In the genomic region with DNA sequence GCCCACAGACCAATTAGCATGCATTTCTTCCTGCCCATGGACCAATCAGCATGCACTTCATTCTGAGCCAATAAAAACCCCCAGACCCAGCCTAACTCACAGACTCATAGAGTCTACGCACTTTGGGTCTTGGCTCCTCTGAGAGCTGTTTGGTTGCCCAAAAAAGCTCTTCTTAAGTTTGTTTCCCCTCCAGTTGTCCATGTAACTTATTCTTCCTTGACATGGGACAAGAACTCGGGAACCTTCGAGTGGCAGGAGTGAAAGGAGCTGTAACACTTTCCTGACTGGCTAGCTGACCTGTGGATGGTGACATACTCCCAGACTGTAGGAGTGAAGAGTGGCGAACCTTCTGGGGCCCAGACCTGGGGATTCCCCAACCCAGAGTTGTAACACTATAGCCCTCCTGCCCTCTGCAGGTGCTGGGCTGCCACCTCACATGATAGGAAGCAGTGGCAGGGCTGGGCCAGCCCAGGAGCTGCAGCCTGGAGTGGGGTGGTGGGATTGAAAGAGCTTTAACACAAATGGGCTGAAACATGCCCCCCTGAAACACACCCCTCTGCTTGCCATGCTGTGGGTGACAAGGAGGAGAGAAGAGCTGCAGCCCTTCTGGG, we compare ENCODE assay signal across 1 cellular context.
TF ChIP-seq lines count a peak whose summit lies in the region.

No MANE protein-coding gene starts in this region.

TF ChIP-seq in H1, 55 proteins besides CTCF, POLR2A, EP300 and RAD21:
- TF ChIP-seq TAF1 (IDR thresholded peaks at IDR 0.05; ENCODE audit: low read depth, low read length): 0 out of 2 replicates have a peak, but pooled peaks have one; percentile 34
- TF ChIP-seq SIRT6 (IDR thresholded peaks at IDR 0.05; ENCODE audit: low read length): no peak
- no peak for TF ChIP-seq SAP30 (IDR thresholded peaks at IDR 0.05; ENCODE audit: insufficient read depth, insufficient replicate concordance, low read length)
- peak; percentile 47 for TF ChIP-seq ASH2L (IDR thresholded peaks at IDR 0.05; ENCODE audit: low read length)
TF ChIP-seq in H1: peak in this region for 2.
